Comparison of ENCODE assay signal across 16 cellular contexts in the genomic region with DNA sequence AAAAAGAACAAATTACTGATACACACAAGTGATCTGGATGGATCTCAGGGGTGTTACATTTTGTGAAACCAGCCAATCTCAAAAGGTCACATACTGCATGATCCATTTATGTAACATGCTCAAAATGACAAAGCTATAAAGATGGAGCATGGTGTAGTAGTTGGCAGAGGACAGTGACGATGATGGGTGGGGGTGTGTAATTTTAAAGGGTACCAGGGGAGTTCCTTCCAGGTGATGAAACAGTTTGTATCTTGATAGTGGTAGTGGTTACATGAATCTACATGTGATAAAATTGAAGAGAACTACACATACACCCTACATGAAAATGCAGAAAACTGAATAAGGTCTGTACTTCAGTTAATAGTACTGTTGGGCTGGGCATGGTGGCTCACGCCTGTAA.
"Had no signal": no experiment of that assay in that cellular context is flagged by ENCODE, and none has a peak within 500 bp of the region (broad histone marks: within the 10 kb centered on the region; RNA-seq: fewer than 3 reads in every experiment).

No MANE protein-coding gene starts in this region.

- H3K4me3 ChIP-seq: adrenal gland, mucosa of descending colon, pancreas, spleen, uterus had no signal

- H3K27me3 ChIP-seq: adrenal gland, pancreas, spleen, uterus had no signal

- H3K27me3 Mint-ChIP-seq: activated naive CD4-positive, alpha-beta T cell treated with anti-CD3 and anti-CD28 coated beads, Interleukin-2, amount 50 U/mL, for 24 hours; naive B cell; stimulated activated naive B cell treated with anti-CD40 and anti-IgM and Interleukin-4, amounts not matched to agents 10 μg/mL and 1 μg/mL and 100 μg/mL, for 72 hours had no signal

- H3K9me3 ChIP-seq: adrenal gland, mucosa of descending colon, pancreas, spleen, uterus had no signal

- H3K4me3 Mint-ChIP-seq: activated naive CD4-positive, alpha-beta T cell treated with anti-CD3 and anti-CD28 coated beads, Interleukin-2, amount 50 U/mL, for 24 hours; immature natural killer cell; stimulated activated naive B cell treated with anti-CD40 and anti-IgM and Interleukin-4, amounts not matched to agents 10 μg/mL and 1 μg/mL and 100 μg/mL, for 72 hours; T-helper 2 cell treated with Interferon-gamma antibody and Interleukin-4, amounts not matched to agents 5 μg/mL and 100 μg/mL, for 36 hours had no signal

- H3K36me3 ChIP-seq: adrenal gland, pancreas, spleen, uterus had no signal

- DNase-seq: activated CD4-positive, alpha-beta T cell treated with anti-CD3 and anti-CD28 coated beads, Interleukin-2, amount 50 U/mL, for 4 hours; activated gamma-delta T cell; adrenal gland; foreskin melanocyte; immature natural killer cell; mesenchymal stem cell; mucosa of descending colon; naive B cell; pancreas; spleen; stimulated activated naive B cell treated with anti-CD40 and anti-IgM and Interleukin-4, amounts not matched to agents 10 μg/mL and 1 μg/mL and 100 μg/mL, for 72 hours; uterus had no signal

- FAIRE-seq: pancreas, TTC549 had no signal

- ATAC-seq: mucosa of descending colon; pancreas; sciatic nerve; stimulated activated naive B cell treated with anti-CD40 and anti-IgM and Interleukin-4, amounts not matched to agents 10 μg/mL and 1 μg/mL and 100 μg/mL, for 72 hours had no signal

- H3K27ac Mint-ChIP-seq: activated naive CD4-positive, alpha-beta T cell treated with anti-CD3 and anti-CD28 coated beads, Interleukin-2, amount 50 U/mL, for 24 hours; immature natural killer cell; naive B cell; stimulated activated naive B cell treated with anti-CD40 and anti-IgM and Interleukin-4, amounts not matched to agents 10 μg/mL and 1 μg/mL and 100 μg/mL, for 72 hours; T-helper 2 cell treated with Interferon-gamma antibody and Interleukin-4, amounts not matched to agents 5 μg/mL and 100 μg/mL, for 36 hours had no signal

- H3K9me3 Mint-ChIP-seq: activated naive CD4-positive, alpha-beta T cell treated with anti-CD3 and anti-CD28 coated beads, Interleukin-2, amount 50 U/mL, for 24 hours; immature natural killer cell; stimulated activated naive B cell treated with anti-CD40 and anti-IgM and Interleukin-4, amounts not matched to agents 10 μg/mL and 1 μg/mL and 100 μg/mL, for 72 hours; T-helper 2 cell treated with Interferon-gamma antibody and Interleukin-4, amounts not matched to agents 5 μg/mL and 100 μg/mL, for 36 hours had no signal

- H3K36me3 Mint-ChIP-seq: activated naive CD4-positive, alpha-beta T cell treated with anti-CD3 and anti-CD28 coated beads, Interleukin-2, amount 50 U/mL, for 24 hours; naive B cell had no signal
